8 cellular contexts compared by ENCODE assay signal in the genomic region with DNA sequence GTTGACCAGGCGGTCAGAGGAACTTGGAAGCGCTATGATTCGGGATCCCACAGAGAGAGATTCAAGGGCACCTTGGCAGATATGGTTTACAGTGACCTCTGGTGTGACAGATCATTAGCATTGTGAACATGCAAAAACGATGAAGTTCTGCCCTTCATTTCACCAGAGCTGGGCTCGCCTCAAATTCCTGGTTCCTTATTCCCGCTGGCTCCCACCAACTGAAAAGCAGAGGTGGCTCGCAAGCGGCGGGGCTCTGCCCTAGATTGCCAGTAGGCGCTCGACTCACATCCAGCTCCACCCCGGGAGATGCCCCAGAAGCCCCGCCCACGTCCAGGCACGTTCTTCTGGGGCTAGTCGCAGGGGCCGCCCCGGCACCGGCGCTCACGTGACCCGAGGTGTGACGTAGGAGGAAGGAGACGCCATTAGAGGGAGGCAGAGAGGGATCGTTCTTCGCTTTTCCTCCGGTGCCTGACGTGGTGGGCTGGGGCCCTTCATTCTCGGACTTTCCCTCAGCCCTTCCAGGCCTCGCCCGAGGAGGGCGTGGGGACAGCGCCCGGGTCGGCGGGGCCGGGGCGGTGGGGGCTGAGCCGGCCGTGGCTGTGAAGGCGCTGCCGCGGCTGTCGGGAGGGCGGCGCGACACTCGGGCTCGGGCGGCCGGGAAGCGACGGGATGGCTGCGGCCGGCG. TPM values are rescaled to one million over a fixed set of nuclear protein-coding genes. Genes with fewer than 3 reads are reported as not detected.
A peak's percentile ranks its signal among the peaks of the same experiment; 100 is the strongest.
DNase-seq lines count a peak whose midpoint lies in the region; ATAC-seq and TF ChIP-seq lines count a peak whose summit lies in the region.

A gene with protein sequence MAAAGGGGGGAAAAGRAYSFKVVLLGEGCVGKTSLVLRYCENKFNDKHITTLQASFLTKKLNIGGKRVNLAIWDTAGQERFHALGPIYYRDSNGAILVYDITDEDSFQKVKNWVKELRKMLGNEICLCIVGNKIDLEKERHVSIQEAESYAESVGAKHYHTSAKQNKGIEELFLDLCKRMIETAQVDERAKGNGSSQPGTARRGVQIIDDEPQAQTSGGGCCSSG (plus strand): TSS at position 403 of the 685 bp plus-strand sequence. CDS start 267 bp downstream, at position 670.

- TF ChIP-seq CTCF in dorsolateral prefrontal cortex (IDR thresholded peaks at IDR 0.05 in 54 of 56, conservative IDR thresholded peaks at IDR 0.05 in 2 of 56; ENCODE audit: low read depth in 1 of 56, partially characterized antibody in 56 of 56) (peak in 55 of 56 donors; percentile 11 to 70 (median 50)), right lobe of liver (IDR thresholded peaks at IDR 0.05) (peak; percentile 12 to 48 (median 28))

- WGBS in right lobe of liver (ENCODE audit: insufficient coverage, low coverage, low lambda C conversion rate, missing lambda C conversion rate), result 1% methylated on average over 14 of the region's 56 CpGs

- peaks cover 36% of the 10 kb centered on the region for H3K4me1 ChIP-seq in CD4-positive, alpha-beta memory T cell (ENCODE audit: insufficient read depth, low read length)
- H3K4me1 ChIP-seq in right lobe of liver, result peaks cover 0 to 15% (median 5%) of the 10 kb centered on the region in 4 donors

- H3K9me3 ChIP-seq in CD4-positive, alpha-beta memory T cell (ENCODE audit: control insufficient read depth in 1 of 2, low read length in 2 of 2), result peaks cover 0 to 8% of the 10 kb centered on the region in 2 donors
- H3K9me3 ChIP-seq in right lobe of liver, result no peaks in the 10 kb centered on the region

- peaks cover 14% of the 10 kb centered on the region for H3K36me3 ChIP-seq in CD4-positive, alpha-beta memory T cell (ENCODE audit: insufficient read depth, low read length)
- no peaks in the 10 kb centered on the region for H3K36me3 ChIP-seq in right lobe of liver

- TF ChIP-seq POLR2A in right lobe of liver (IDR thresholded peaks at IDR 0.05), result peak; percentile 82

- intact Hi-C loops in CD4-positive, alpha-beta memory T cell (cut with micrococcal nuclease), result loop anchor here (1.0 to 5.0 kb wide), 5 partner anchors 68 to 1512 kb away; a partner anchor contains a TSS
- intact Hi-C loops in activated CD4-positive, alpha-beta memory T cell treated with anti-CD3 and anti-CD28 coated beads for 36 hours (cut with micrococcal nuclease), result loop anchor here (1.0 to 10.0 kb wide), 6 partner anchors 53 to 1510 kb away; a partner anchor contains a TSS
- intact Hi-C loops in dorsolateral prefrontal cortex (cut with DNase I) (loop anchor here (5.0 to 10.0 kb wide), 5 partner anchors 80 to 340 kb away; a partner anchor contains a TSS), right lobe of liver (cut with DNase I) (no loop called here)

- peaks cover 27 to 45% of the 10 kb centered on the region in 2 donors for H3K36me3 Mint-ChIP-seq in CD4-positive, alpha-beta memory T cell
- H3K36me3 Mint-ChIP-seq in activated CD4-positive, alpha-beta memory T cell treated with anti-CD3 and anti-CD28 coated beads for 36 hours, result peaks cover 41% of the 10 kb centered on the region

- peak within 1 kb of the TSS; percentile 97 to 99 (median 97) for H3K27ac Mint-ChIP-seq in CD4-positive, alpha-beta memory T cell
- H3K27ac Mint-ChIP-seq in activated CD4-positive, alpha-beta memory T cell treated with anti-CD3 and anti-CD28 coated beads for 36 hours, result peak within 1 kb of the TSS; percentile 98

- H3K4me3 ChIP-seq in CD4-positive, alpha-beta memory T cell (ENCODE audit: low read length in 2 of 2), result peak within 1 kb of the TSS; percentile 66 to 82
- peak within 1 kb of the TSS; percentile 58 to 98 (median 89) for H3K4me3 ChIP-seq in dorsolateral prefrontal cortex
- peak within 1 kb of the TSS; percentile 68 to 78 (median 76) for H3K4me3 ChIP-seq in right lobe of liver

- peak; percentile 97 to 99 (median 98) for DNase-seq in CD4-positive, alpha-beta memory T cell
- DNase-seq in NCI-H82 treated with DMSO at 0.1 percent for 48 hours (lab: John Stamatoyannopoulos, UW; ENCODE audit: unreplicated experiment) (peak; percentile 94), dorsolateral prefrontal cortex (peak; percentile 95 to 99 (median 98)), right lobe of liver (peak; percentile 99 to 100 (median 99))
- peak; percentile 99 for DNase-seq in activated CD4-positive, alpha-beta memory T cell treated with anti-CD3 and anti-CD28 coated beads for 36 hours
- DNase-seq in stimulated activated CD4-positive, alpha-beta T cell treated with anti-CD3 and anti-CD28 coated beads, Interleukin-4, amount 100 ng/mL, for 4 hours, result peak; percentile 98

- peaks cover 24 to 51% (median 39%) of the 10 kb centered on the region in 4 donors for H3K4me1 Mint-ChIP-seq in CD4-positive, alpha-beta memory T cell
- H3K4me1 Mint-ChIP-seq in activated CD4-positive, alpha-beta memory T cell treated with anti-CD3 and anti-CD28 coated beads for 36 hours (ENCODE audit: low read depth), result peaks cover 35% of the 10 kb centered on the region

- peak within 1 kb of the TSS; percentile 93 to 97 (median 95) for H3K4me3 Mint-ChIP-seq in CD4-positive, alpha-beta memory T cell
- H3K4me3 Mint-ChIP-seq in activated CD4-positive, alpha-beta memory T cell treated with anti-CD3 and anti-CD28 coated beads for 36 hours, result peak within 1 kb of the TSS; percentile 95

- POLR2A ChIA-PET in CD4-positive, alpha-beta memory T cell (lab: Charles Lee; ENCODE audit: partially characterized antibody), result interaction anchor here (0.6 to 3.1 kb wide), 11 partner anchors 8 to 1511 kb away, joined by 3 to 43 read pairs (median 3); a partner anchor contains a TSS
- POLR2A ChIA-PET in activated CD4-positive, alpha-beta memory T cell treated with anti-CD3 and anti-CD28 coated beads for 36 hours (lab: Charles Lee), result interaction anchor here (0.8 to 4.2 kb wide), 6 partner anchors 10 to 94 kb away, joined by 3 to 37 read pairs (median 4); a partner anchor contains a TSS

- peaks cover 0 to 17% (median 11%) of the 10 kb centered on the region in 8 donors for H3K9me3 Mint-ChIP-seq in CD4-positive, alpha-beta memory T cell
- H3K9me3 Mint-ChIP-seq in activated CD4-positive, alpha-beta memory T cell treated with anti-CD3 and anti-CD28 coated beads for 36 hours, result peaks cover 15% of the 10 kb centered on the region

- CTCF ChIA-PET in CD4-positive, alpha-beta memory T cell (lab: Charles Lee; ENCODE audit: partially characterized antibody), result interaction anchor here (0.6 to 2.2 kb wide), 11 partner anchors 9 to 339 kb away, joined by 3 to 9 read pairs (median 5); a partner anchor contains a TSS
- CTCF ChIA-PET in activated CD4-positive, alpha-beta memory T cell treated with anti-CD3 and anti-CD28 coated beads for 36 hours (lab: Charles Lee), result interaction anchor here (0.7 to 2.6 kb wide), 6 partner anchors 12 to 118 kb away, joined by 3 to 18 read pairs (median 7); a partner anchor contains a TSS

- peaks cover 3 to 17% of the 10 kb centered on the region in 2 donors for H3K27me3 Mint-ChIP-seq in CD4-positive, alpha-beta memory T cell
- peaks cover 1% of the 10 kb centered on the region for H3K27me3 Mint-ChIP-seq in activated CD4-positive, alpha-beta memory T cell treated with anti-CD3 and anti-CD28 coated beads for 36 hours

- H3K27ac ChIP-seq in CD4-positive, alpha-beta memory T cell (ENCODE audit: low read depth, low read length), result peak within 1 kb of the TSS; percentile 86
- H3K27ac ChIP-seq in dorsolateral prefrontal cortex (peak within 1 kb of the TSS; percentile 6 to 98 (median 89)), right lobe of liver (peak within 1 kb of the TSS; percentile 93 to 96 (median 95))

- peaks cover 3% of the 10 kb centered on the region for H3K27me3 ChIP-seq in CD4-positive, alpha-beta memory T cell (ENCODE audit: insufficient read depth, low read length)
- H3K27me3 ChIP-seq in dorsolateral prefrontal cortex (no peaks in the 10 kb centered on the region), right lobe of liver (no peaks in the 10 kb centered on the region)

- ATAC-seq in GM19438 (IDR thresholded peaks at IDR 0.05; ENCODE audit: low read depth, unreplicated experiment) (peak; percentile 97), HG03575 (IDR thresholded peaks at IDR 0.05; ENCODE audit: extremely low read depth, insufficient number of reproducible peaks, low FRiP score, unreplicated experiment) (peak; percentile 91), right lobe of liver (peak; percentile 98 to 99 (median 98))

RNA-seq across cellular contexts. Expression of the gene that starts here (rescaled TPM):
- total RNA-seq in CD4-positive, alpha-beta memory T cell, result 10 to 100 TPM; 73.6 to 77.2 TPM
- 10 to 100 TPM; 38.3 to 46.0 TPM for polyA plus RNA-seq in CD4-positive, alpha-beta memory T cell
- 10 to 100 TPM; 72.7 to 76.8 TPM for total RNA-seq in activated CD4-positive, alpha-beta memory T cell treated with anti-CD3 and anti-CD28 coated beads for 36 hours
- total RNA-seq in dorsolateral prefrontal cortex (100 to 1,000 TPM in 4 of 120 experiments, 10 to 100 TPM in 116; 57.7 to 116 (median 79.5) TPM), right lobe of liver (10 to 100 TPM; 23.0 to 45.2 (median 31.3) TPM)

Comparison
In these comparisons a context has a peak if more than half of its experiments do, and no peak if none do; other contexts are left out.
1. Peak in every context shown above with its lines: DNase-seq, ATAC-seq, H3K4me3 ChIP-seq and H3K27ac ChIP-seq.
2. intact Hi-C loops: an anchor here in CD4-positive, alpha-beta memory T cell (1.0 to 5.0 kb wide), activated CD4-positive, alpha-beta memory T cell treated with anti-CD3 and anti-CD28 coated beads for 36 hours (1.0 to 10.0 kb wide) and dorsolateral prefrontal cortex (5.0 to 10.0 kb wide); none called in right lobe of liver.